ENCODE assay signal across 1 cellular context in the genomic region with DNA sequence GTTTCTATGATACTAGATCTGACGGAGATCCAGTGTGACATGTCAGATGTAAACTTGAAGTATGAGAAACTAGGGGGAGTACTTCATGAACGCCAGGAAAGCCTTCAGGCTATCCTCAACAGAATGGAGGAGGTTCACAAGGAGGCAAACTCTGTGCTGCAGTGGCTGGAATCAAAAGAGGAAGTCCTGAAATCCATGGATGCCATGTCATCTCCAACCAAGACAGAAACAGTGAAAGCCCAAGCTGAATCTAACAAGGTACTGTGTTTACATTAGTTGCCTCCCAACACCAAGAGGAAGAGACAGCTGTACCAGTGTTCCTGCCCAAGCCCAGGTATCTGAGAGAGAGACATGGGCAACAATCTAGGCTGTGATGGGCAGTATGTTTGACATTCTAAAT.
TF ChIP-seq lines count a peak whose summit lies in the region.

No MANE protein-coding gene starts in this region.

TF ChIP-seq in HepG2, 621 proteins besides CTCF, POLR2A, EP300 and RAD21 (continued from another document):
- TF ChIP-seq, protein P1, sequence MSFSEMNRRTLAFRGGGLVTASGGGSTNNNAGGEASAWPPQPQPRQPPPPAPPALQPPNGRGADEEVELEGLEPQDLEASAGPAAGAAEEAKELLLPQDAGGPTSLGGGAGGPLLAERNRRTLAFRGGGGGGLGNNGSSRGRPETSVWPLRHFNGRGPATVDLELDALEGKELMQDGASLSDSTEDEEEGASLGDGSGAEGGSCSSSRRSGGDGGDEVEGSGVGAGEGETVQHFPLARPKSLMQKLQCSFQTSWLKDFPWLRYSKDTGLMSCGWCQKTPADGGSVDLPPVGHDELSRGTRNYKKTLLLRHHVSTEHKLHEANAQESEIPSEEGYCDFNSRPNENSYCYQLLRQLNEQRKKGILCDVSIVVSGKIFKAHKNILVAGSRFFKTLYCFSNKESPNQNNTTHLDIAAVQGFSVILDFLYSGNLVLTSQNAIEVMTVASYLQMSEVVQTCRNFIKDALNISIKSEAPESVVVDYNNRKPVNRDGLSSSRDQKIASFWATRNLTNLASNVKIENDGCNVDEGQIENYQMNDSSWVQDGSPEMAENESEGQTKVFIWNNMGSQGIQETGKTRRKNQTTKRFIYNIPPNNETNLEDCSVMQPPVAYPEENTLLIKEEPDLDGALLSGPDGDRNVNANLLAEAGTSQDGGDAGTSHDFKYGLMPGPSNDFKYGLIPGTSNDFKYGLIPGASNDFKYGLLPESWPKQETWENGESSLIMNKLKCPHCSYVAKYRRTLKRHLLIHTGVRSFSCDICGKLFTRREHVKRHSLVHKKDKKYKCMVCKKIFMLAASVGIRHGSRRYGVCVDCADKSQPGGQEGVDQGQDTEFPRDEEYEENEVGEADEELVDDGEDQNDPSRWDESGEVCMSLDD (CRISPR knock-in tag; IDR thresholded peaks at IDR 0.05; ENCODE audit: borderline replicate concordance), result no peak
- TF ChIP-seq FOXA1 (IDR thresholded peaks at IDR 0.05), result no peak
- TF ChIP-seq FOXA1 (CRISPR knock-in tag; IDR thresholded peaks at IDR 0.05), result no peak
- no peak for TF ChIP-seq CHCHD3 (CRISPR knock-in tag; IDR thresholded peaks at IDR 0.05)
- no peak for TF ChIP-seq PHF8 (CRISPR knock-in tag; IDR thresholded peaks at IDR 0.05)
- no peak for TF ChIP-seq SP2 (CRISPR knock-in tag; IDR thresholded peaks at IDR 0.05)
- TF ChIP-seq CEBPG (CRISPR knock-in tag; IDR thresholded peaks at IDR 0.05), result no peak
- no peak for TF ChIP-seq FOXM1 (CRISPR knock-in tag; IDR thresholded peaks at IDR 0.05)
- no peak for TF ChIP-seq HOXD1 (CRISPR knock-in tag; IDR thresholded peaks at IDR 0.05)
